ENCODE assay signal across 7 cellular contexts in the genomic region with DNA sequence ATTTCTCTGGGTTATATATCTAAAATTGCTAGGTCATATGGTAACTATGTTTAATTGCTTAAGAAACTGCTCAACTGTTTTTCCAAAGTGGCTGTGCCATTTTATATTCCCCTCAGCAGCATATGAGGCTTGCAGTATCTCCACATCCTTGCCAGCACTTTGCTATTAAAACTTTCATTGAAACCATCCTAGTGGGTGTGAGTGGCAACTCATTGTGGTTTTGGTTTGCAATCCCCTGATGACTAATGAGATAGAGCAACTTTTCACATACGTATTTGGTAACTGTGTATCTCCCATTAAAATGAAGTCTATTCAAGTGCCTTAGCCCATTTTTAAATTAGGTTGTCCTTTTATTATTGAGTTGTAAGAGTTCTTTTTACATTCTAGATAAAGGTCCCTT. TPM values are rescaled to one million over a fixed set of nuclear protein-coding genes. Genes with fewer than 3 reads are reported as not detected.
DNase-seq lines count a peak whose midpoint lies in the region; ATAC-seq and TF ChIP-seq lines count a peak whose summit lies in the region.

No MANE protein-coding gene starts in this region.

- TF ChIP-seq CTCF in chondrocyte (IDR thresholded peaks at IDR 0.05): no peak

- no peaks in the 10 kb centered on the region for H3K9me3 Mint-ChIP-seq in chondrocyte (ENCODE audit: low read depth)
- no peaks in the 10 kb centered on the region for H3K9me3 Mint-ChIP-seq in stimulated activated naive CD8-positive, alpha-beta T cell treated with anti-CD3 and anti-CD28 coated beads, Interleukin-15, amount 100 ng/mL, for 72 hours

- ATAC-seq in GM18517 (IDR thresholded peaks at IDR 0.05; ENCODE audit: unreplicated experiment) (peak; percentile 91), HG02588 (IDR thresholded peaks at IDR 0.05; ENCODE audit: unreplicated experiment) (peak; percentile 93)
- ATAC-seq in stimulated activated naive CD8-positive, alpha-beta T cell treated with anti-CD3 and anti-CD28 coated beads, Interleukin-15, amount 100 ng/mL, for 72 hours: peak; percentile 100

- no peaks in the 10 kb centered on the region for H3K27me3 Mint-ChIP-seq in chondrocyte (ENCODE audit: low read depth)
- no peaks in the 10 kb centered on the region for H3K27me3 Mint-ChIP-seq in stimulated activated naive CD8-positive, alpha-beta T cell treated with anti-CD3 and anti-CD28 coated beads, Interleukin-15, amount 100 ng/mL, for 72 hours

- DNase-seq in NOMO-1 treated with DMSO at 0.1 percent for 48 hours (lab: John Stamatoyannopoulos, UW; ENCODE audit: unreplicated experiment): peak; percentile 94
- DNase-seq in chondrocyte (ENCODE audit: low spot score): no peak
- peak; percentile 46 to 62 for DNase-seq in stimulated activated naive CD8-positive, alpha-beta T cell treated with anti-CD3 and anti-CD28 coated beads, Interleukin-15, amount 100 ng/mL, for 72 hours
- no peak for DNase-seq in NCI-H748 treated with DMSO at 0.1 percent for 48 hours (lab: John Stamatoyannopoulos, UW)
- DNase-seq in occipital lobe (lab: John Stamatoyannopoulos, UW): no peak

- no peak overlapping the region for H3K4me3 Mint-ChIP-seq in chondrocyte (ENCODE audit: unreplicated experiment)
- peak overlapping the region; percentile 13 to 45 for H3K4me3 Mint-ChIP-seq in stimulated activated naive CD8-positive, alpha-beta T cell treated with anti-CD3 and anti-CD28 coated beads, Interleukin-15, amount 100 ng/mL, for 72 hours

- peaks cover 9% of the 10 kb centered on the region for H3K36me3 Mint-ChIP-seq in chondrocyte (ENCODE audit: low read depth)

- peak overlapping the region; percentile 67 for H3K27ac Mint-ChIP-seq in chondrocyte (ENCODE audit: unreplicated experiment)
- peak overlapping the region; percentile 31 to 59 for H3K27ac Mint-ChIP-seq in stimulated activated naive CD8-positive, alpha-beta T cell treated with anti-CD3 and anti-CD28 coated beads, Interleukin-15, amount 100 ng/mL, for 72 hours

- peaks cover 54% of the 10 kb centered on the region for H3K4me1 Mint-ChIP-seq in chondrocyte (ENCODE audit: low read depth)
- H3K4me1 Mint-ChIP-seq in stimulated activated naive CD8-positive, alpha-beta T cell treated with anti-CD3 and anti-CD28 coated beads, Interleukin-15, amount 100 ng/mL, for 72 hours: peaks cover 77% of the 10 kb centered on the region

RNA-seq across cellular contexts. Expression of gene KPNA1, which starts 17.3 kb away (rescaled TPM):
- total RNA-seq in chondrocyte: 80.6 to 88.9 TPM (median 85.6 TPM) in 3 replicates
- total RNA-seq in occipital lobe: 49.0 TPM

Comparison
In these comparisons a context has a peak if more than half of its experiments do, and no peak if none do; other contexts are left out.
1. DNase-seq: peak in NOMO-1 treated with DMSO at 0.1 percent for 48 hours (single experiment) and stimulated activated naive CD8-positive, alpha-beta T cell treated with anti-CD3 and anti-CD28 coated beads, Interleukin-15, amount 100 ng/mL, for 72 hours (2 of 2); none in chondrocyte (single experiment), NCI-H748 treated with DMSO at 0.1 percent for 48 hours (single experiment) and occipital lobe (single experiment).
2. Peak in every context shown above with its lines, with median percentiles within 50 percentile points of each other: ATAC-seq.